Comparison of ENCODE assay signal across 24 cellular contexts in the genomic region with DNA sequence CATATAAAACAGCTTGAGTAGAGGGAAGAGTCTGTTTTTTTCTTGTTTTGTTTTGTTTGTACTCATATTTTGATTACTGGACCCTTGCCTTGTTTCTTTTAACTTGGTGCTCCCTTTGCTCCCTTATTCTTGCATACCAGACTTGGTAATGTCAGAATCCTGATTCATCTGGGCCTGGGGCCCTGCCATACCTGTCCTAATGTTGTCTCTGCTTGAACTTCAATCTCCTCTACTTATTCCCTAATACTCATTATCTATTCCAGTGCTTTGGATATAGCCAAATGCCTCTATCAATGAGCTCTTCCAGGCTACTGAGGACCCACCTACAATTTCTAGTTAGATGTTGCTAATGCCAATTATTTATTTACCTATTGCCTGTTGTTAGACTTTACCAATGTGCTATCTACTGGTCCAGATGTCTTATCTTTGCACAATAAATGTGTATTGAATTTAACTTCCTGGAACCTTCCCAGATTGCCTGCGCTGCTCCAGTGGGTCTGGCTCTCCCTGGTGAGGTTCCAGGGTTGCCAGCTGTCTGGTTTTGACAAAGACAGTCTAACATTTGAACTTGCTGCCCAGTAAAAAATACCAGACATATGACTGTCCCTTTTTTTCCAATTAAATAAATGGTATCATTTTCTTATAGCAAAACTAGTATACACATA.
A peak's percentile ranks its signal among the peaks of the same experiment; 100 is the strongest.
DNase-seq lines count a peak whose midpoint lies in the region; ATAC-seq and TF ChIP-seq lines count a peak whose summit lies in the region.
"Had no signal": no experiment of that assay in that cellular context is flagged by ENCODE, and none has a peak within 500 bp of the region (broad histone marks: within the 10 kb centered on the region; RNA-seq: fewer than 3 reads in every experiment).

No MANE protein-coding gene starts in this region.

- H3K36me3 Mint-ChIP-seq in chondrocyte (ENCODE audit: low read depth) = no peaks in the 10 kb centered on the region
- H3K36me3 Mint-ChIP-seq: stimulated activated effector memory CD8-positive, alpha-beta T cell treated with anti-CD3 and anti-CD28 coated beads, Interleukin-12 subunit alpha, Interleukin-12 subunit beta, amount 100 ng/mL, for 72 hours had no signal

- H3K9me3 ChIP-seq in GM23248 (ENCODE audit: low read depth) (no peaks in the 10 kb centered on the region), gastroesophageal sphincter (no peaks in the 10 kb centered on the region)
- H3K9me3 ChIP-seq: mucosa of descending colon, neutrophil, Peyer's patch, thoracic aorta had no signal

- H2AFZ ChIP-seq in GM23248 = no peak overlapping the region
- H2AFZ ChIP-seq: GM23338 had no signal

- no peak overlapping the region for H3K4me3 Mint-ChIP-seq in chondrocyte (ENCODE audit: unreplicated experiment)
- H3K4me3 Mint-ChIP-seq: B cell; effector memory CD8-positive, alpha-beta T cell; GM23338; stimulated activated effector memory CD8-positive, alpha-beta T cell treated with anti-CD3 and anti-CD28 coated beads, Interleukin-12 subunit alpha, Interleukin-12 subunit beta, amount 100 ng/mL, for 72 hours had no signal

- H3K4me1 Mint-ChIP-seq in chondrocyte (ENCODE audit: low read depth) = peaks cover 7% of the 10 kb centered on the region
- H3K4me1 Mint-ChIP-seq: B cell; GM23338; stimulated activated effector memory CD8-positive, alpha-beta T cell treated with anti-CD3 and anti-CD28 coated beads, Interleukin-12 subunit alpha, Interleukin-12 subunit beta, amount 100 ng/mL, for 72 hours had no signal

- ATAC-seq in gastroesophageal sphincter = no peak
- ATAC-seq: effector memory CD8-positive, alpha-beta T cell; GM23338; left ventricle myocardium superior; mucosa of descending colon; stimulated activated effector memory CD8-positive, alpha-beta T cell treated with anti-CD3 and anti-CD28 coated beads, Interleukin-12 subunit alpha, Interleukin-12 subunit beta, amount 100 ng/mL, for 72 hours had no signal

- in situ Hi-C loops in GM23248 (cut with MboI) (no loop called here), KBM-7 (cut with MboI; ENCODE audit: low pct_unique_long_range_greater_than_20kb, low sequenced_read_pairs) (no loop called here)

- H3K9ac ChIP-seq in GM23248 = no peak overlapping the region

- H3K27ac Mint-ChIP-seq in chondrocyte (ENCODE audit: unreplicated experiment) = peak overlapping the region; percentile 3
- H3K27ac Mint-ChIP-seq: B cell; effector memory CD8-positive, alpha-beta T cell; GM23338; stimulated activated effector memory CD8-positive, alpha-beta T cell treated with anti-CD3 and anti-CD28 coated beads, Interleukin-12 subunit alpha, Interleukin-12 subunit beta, amount 100 ng/mL, for 72 hours had no signal

- no peaks in the 10 kb centered on the region for H3K27me3 Mint-ChIP-seq in chondrocyte (ENCODE audit: low read depth)
- H3K27me3 Mint-ChIP-seq: B cell; effector memory CD8-positive, alpha-beta T cell had no signal

- no peaks in the 10 kb centered on the region for H3K9me3 Mint-ChIP-seq in chondrocyte (ENCODE audit: low read depth)
- H3K9me3 Mint-ChIP-seq: effector memory CD8-positive, alpha-beta T cell; GM23338; stimulated activated effector memory CD8-positive, alpha-beta T cell treated with anti-CD3 and anti-CD28 coated beads, Interleukin-12 subunit alpha, Interleukin-12 subunit beta, amount 100 ng/mL, for 72 hours had no signal

- H3F3A ChIP-seq in GM23248 (ENCODE audit: insufficient read depth) = no peaks in the 10 kb centered on the region

- no peak for TF ChIP-seq POLR2A in gastroesophageal sphincter (IDR thresholded peaks at IDR 0.05)

- H3K27me3 ChIP-seq in GM23248 (replicated peaks; ENCODE audit: insufficient read depth) (no peaks in the 10 kb centered on the region), gastroesophageal sphincter (no peaks in the 10 kb centered on the region)
- H3K27me3 ChIP-seq: neutrophil, Peyer's patch had no signal

- H3K27ac ChIP-seq in GM23248 (no peak overlapping the region), gastroesophageal sphincter (no peak overlapping the region)
- H3K27ac ChIP-seq: neutrophil, Peyer's patch, thoracic aorta had no signal

- WGBS in GM23248 (ENCODE audit: low coverage in 1 of 2, low lambda C conversion rate in 2 of 2, missing lambda C conversion rate in 2 of 2), 2 experiments = 40 to 42% methylated on average over 1 of the region's 1 CpG
- 30% methylated on average over 1 of the region's 1 CpG; no CpG with 5 or more reads in 1 of the 2 donors for WGBS in gastroesophageal sphincter (ENCODE audit: low coverage in 1 of 2), 2 donors

- H3K36me3 ChIP-seq in GM23248 (ENCODE audit: low read depth) (no peaks in the 10 kb centered on the region), gastroesophageal sphincter (no peaks in the 10 kb centered on the region)
- H3K36me3 ChIP-seq: neutrophil, Peyer's patch, thoracic aorta had no signal

- TF ChIP-seq CTCF in chondrocyte (IDR thresholded peaks at IDR 0.05) (no peak), gastroesophageal sphincter (IDR thresholded peaks at IDR 0.05) (no peak)

- no peaks in the 10 kb centered on the region for H3K79me2 ChIP-seq in GM23248 (ENCODE audit: insufficient read depth)

- no peak for TF ChIP-seq EP300 in gastroesophageal sphincter (IDR thresholded peaks at IDR 0.05)

- no peak overlapping the region for H3K4me2 ChIP-seq in GM23248 (ENCODE audit: unreplicated experiment)
- H3K4me2 ChIP-seq: GM23338 had no signal

- DNase-seq in GM23248 (peak; percentile 11), NCI-H2196 treated with DMSO at 0.1 percent for 48 hours (lab: John Stamatoyannopoulos, UW; ENCODE audit: unreplicated experiment) (peak; percentile 18), chondrocyte (ENCODE audit: low spot score) (no peak), myocyte (ENCODE audit: low read depth) (peak; percentile 71), KBM-7 (no peak), H4 (ENCODE audit: low spot score) (no peak)
- DNase-seq in activated CD8-positive, alpha-beta memory T cell treated with anti-CD3 and anti-CD28 coated beads, Interleukin-2, amount 50 U/mL, for 4 hours = no peak
- DNase-seq: activated CD4-positive, alpha-beta T cell treated with anti-CD3 and anti-CD28 coated beads for 4 hours; activated CD8-positive, alpha-beta memory T cell treated with anti-CD3 and anti-CD28 coated beads, Interleukin-2, amount 50 U/mL, for 48 hours; activated gamma-delta T cell treated with Interleukin-2 at 50 U/mL for 16 hours; Calu3; cerebellar nuclear complex; effector memory CD8-positive, alpha-beta T cell; left ventricle myocardium superior; mucosa of descending colon; NCI-H774; Peyer's patch; retina had no signal

- no peaks in the 10 kb centered on the region for H3K4me1 ChIP-seq in GM23248 (ENCODE audit: insufficient read depth)
- no peaks in the 10 kb centered on the region for H3K4me1 ChIP-seq in gastroesophageal sphincter
- H3K4me1 ChIP-seq: Peyer's patch had no signal

- no peaks in the 10 kb centered on the region for H3K9me2 ChIP-seq in GM23248 (ENCODE audit: insufficient read depth)

- H4K20me1 ChIP-seq in GM23248 (ENCODE audit: insufficient read depth) = no peaks in the 10 kb centered on the region

- no peak overlapping the region for H3K4me3 ChIP-seq in GM23248
- H3K4me3 ChIP-seq in gastroesophageal sphincter = no peak overlapping the region
- H3K4me3 ChIP-seq: GM23338, mucosa of descending colon, Peyer's patch, thoracic aorta had no signal

Comparison
In these comparisons a context has a peak if more than half of its experiments do, and no peak if none do; other contexts are left out.
1. DNase-seq: peak in GM23248 (single experiment), NCI-H2196 treated with DMSO at 0.1 percent for 48 hours (single experiment) and myocyte (single experiment); none in chondrocyte (single experiment), KBM-7 (single experiment), H4 (single experiment) and activated CD8-positive, alpha-beta memory T cell treated with anti-CD3 and anti-CD28 coated beads, Interleukin-2, amount 50 U/mL, for 4 hours (single experiment).